Comparison of ENCODE assay signal across 8 cellular contexts in the genomic region with DNA sequence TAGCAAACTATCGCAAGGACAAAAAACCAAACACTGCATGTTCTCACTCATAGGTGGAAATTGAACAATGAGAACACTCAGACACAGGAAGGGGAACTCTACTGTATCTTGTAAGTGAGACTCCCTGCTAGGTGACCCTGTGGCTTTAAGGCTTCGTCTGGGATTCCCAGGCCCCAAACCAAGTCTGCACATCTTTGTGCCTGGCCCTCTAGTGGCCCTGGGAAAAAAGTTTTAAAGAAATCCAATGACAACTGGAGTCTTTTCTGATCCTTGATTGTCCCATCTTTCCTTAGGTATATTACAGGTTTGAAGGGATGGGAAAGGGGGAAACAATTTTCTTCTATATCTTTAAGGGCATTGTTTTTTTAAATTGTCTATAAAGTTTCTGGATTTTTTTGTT. TPM values are rescaled to one million over a fixed set of nuclear protein-coding genes. Genes with fewer than 3 reads are reported as not detected.
DNase-seq lines count a peak whose midpoint lies in the region; ATAC-seq and TF ChIP-seq lines count a peak whose summit lies in the region.

No MANE protein-coding gene starts in this region.

- H3K27me3 Mint-ChIP-seq in neural progenitor cell (ENCODE audit: insufficient read depth, low read depth), result peaks cover 7% of the 10 kb centered on the region

- WGBS in body of pancreas, 2 donors, result 46 to 54% methylated on average over 2 of the region's 2 CpGs

- H2AFZ ChIP-seq in neural progenitor cell (replicated peaks), result no peak overlapping the region

- DNase-seq in GM03348 (ENCODE audit: low spot score) (peak; percentile 37), body of pancreas (peak; percentile 10 to 21 (median 12)), neural progenitor cell (ENCODE audit: low spot score) (peak; percentile 66), anterior cingulate cortex (lab: John Stamatoyannopoulos, UW) (no peak), GDM1 (lab: John Stamatoyannopoulos, UW) (no peak)
- DNase-seq in Jurkat, Clone E6-1 (ENCODE audit: low read depth, low spot score), result peak; percentile 41
- no peak for DNase-seq in effector memory CD4-positive, alpha-beta T cell

- H3K9me3 ChIP-seq in body of pancreas (no peaks in the 10 kb centered on the region), neural progenitor cell (ENCODE audit: low read depth) (no peaks in the 10 kb centered on the region)
- no peaks in the 10 kb centered on the region for H3K9me3 ChIP-seq in effector memory CD4-positive, alpha-beta T cell (ENCODE audit: control insufficient read depth, low read length)

- no peak overlapping the region for H3K27ac Mint-ChIP-seq in neural progenitor cell

- no peak overlapping the region for H3K9ac ChIP-seq in neural progenitor cell

- H3K36me3 Mint-ChIP-seq in neural progenitor cell, result no peaks in the 10 kb centered on the region

- no peaks in the 10 kb centered on the region for H3F3A ChIP-seq in neural progenitor cell (ENCODE audit: low read depth)

- no peaks in the 10 kb centered on the region for H4K20me1 ChIP-seq in neural progenitor cell (ENCODE audit: low read depth)

- H3K79me2 ChIP-seq in neural progenitor cell (ENCODE audit: low read depth), result no peaks in the 10 kb centered on the region

- H3K9me3 Mint-ChIP-seq in neural progenitor cell, result no peaks in the 10 kb centered on the region

- H3K27ac ChIP-seq in body of pancreas (no peak overlapping the region), neural progenitor cell (no peak overlapping the region)
- H3K27ac ChIP-seq in effector memory CD4-positive, alpha-beta T cell (ENCODE audit: insufficient read depth, low read length, poor library complexity, severe bottlenecking), result no peak overlapping the region

- peak in 5 of 7 experiments; percentile 28 to 45 (median 42) for TF ChIP-seq CTCF in body of pancreas (IDR thresholded peaks at IDR 0.05)
- TF ChIP-seq CTCF in neural progenitor cell (IDR thresholded peaks at IDR 0.05), result peak; percentile 71

- no peak overlapping the region for H3K4me3 ChIP-seq in Jurkat, Clone E6-1 (ENCODE audit: low read length)
- H3K4me3 ChIP-seq in body of pancreas (no peak overlapping the region), neural progenitor cell (no peak overlapping the region)
- H3K4me3 ChIP-seq in effector memory CD4-positive, alpha-beta T cell (ENCODE audit: insufficient read depth, low read depth, low read length, poor library complexity, severe bottlenecking), result no peak overlapping the region

- H3K27me3 ChIP-seq in body of pancreas, result no peaks in the 10 kb centered on the region
- no peaks in the 10 kb centered on the region for H3K27me3 ChIP-seq in neural progenitor cell
- H3K27me3 ChIP-seq in effector memory CD4-positive, alpha-beta T cell (replicated peaks; ENCODE audit: control insufficient read depth, insufficient read depth, low read length, poor library complexity, severe bottlenecking), result no peaks in the 10 kb centered on the region

- peaks cover 4% of the 10 kb centered on the region for H3K4me1 Mint-ChIP-seq in neural progenitor cell

- H3K4me1 ChIP-seq in body of pancreas, result no peaks in the 10 kb centered on the region
- H3K4me1 ChIP-seq in neural progenitor cell, result no peaks in the 10 kb centered on the region
- no peaks in the 10 kb centered on the region for H3K4me1 ChIP-seq in effector memory CD4-positive, alpha-beta T cell (ENCODE audit: control insufficient read depth, insufficient read depth, low read length, poor library complexity, severe bottlenecking)

- no peak overlapping the region for H3K4me3 Mint-ChIP-seq in neural progenitor cell

- H3K36me3 ChIP-seq in body of pancreas (replicated peaks in 1 of 2; ENCODE audit: insufficient read depth in 1 of 2, low read depth in 2 of 2) (no peaks in the 10 kb centered on the region), neural progenitor cell (no peaks in the 10 kb centered on the region)
- no peaks in the 10 kb centered on the region for H3K36me3 ChIP-seq in effector memory CD4-positive, alpha-beta T cell (ENCODE audit: control insufficient read depth, insufficient read depth, low read length)

- no peak for TF ChIP-seq POLR2A in body of pancreas (IDR thresholded peaks at IDR 0.05)

- no peak for ATAC-seq in body of pancreas
- no peak for ATAC-seq in HG02678 (IDR thresholded peaks at IDR 0.05; ENCODE audit: unreplicated experiment)

- intact Hi-C loops in body of pancreas (cut with DNase I), result no loop called here

- no peak overlapping the region for H3K4me2 ChIP-seq in neural progenitor cell

RNA-seq across cellular contexts. Expression of gene LIPM, which starts 10.6 kb away (rescaled TPM):
- polyA plus RNA-seq in Jurkat, Clone E6-1 (2012; ENCODE audit: insufficient read depth, insufficient read length), result not detected
- total RNA-seq in body of pancreas, result not detected
- total RNA-seq in neural progenitor cell (ENCODE audit: low replicate concordance), result not detected in 2 replicates

RNA-seq across cellular contexts. Expression of gene LIPN, which starts 32.1 kb away (rescaled TPM):
- not detected for polyA plus RNA-seq in Jurkat, Clone E6-1 (2012; ENCODE audit: insufficient read depth, insufficient read length)
- total RNA-seq in body of pancreas, result not detected
- total RNA-seq in neural progenitor cell (ENCODE audit: low replicate concordance), result not detected in 2 replicates

RNA-seq across cellular contexts. Expression of gene ANKRD22, which starts 59.7 kb away (rescaled TPM):
- 1.3 TPM for polyA plus RNA-seq in Jurkat, Clone E6-1 (2012; ENCODE audit: insufficient read depth, insufficient read length)
- total RNA-seq in body of pancreas (10 to 100 TPM in 1 of 2 donors, 1 to 10 TPM in 1; 5.9 to 13.5 TPM), neural progenitor cell (ENCODE audit: low replicate concordance) (not detected in 2 replicates)

Comparison
In these comparisons a context has a peak if more than half of its experiments do, and no peak if none do; other contexts are left out.
1. DNase-seq: peak in GM03348 (single experiment), Jurkat, Clone E6-1 (single experiment), body of pancreas (4 of 4) and neural progenitor cell (single experiment); none in anterior cingulate cortex (0 of 58), effector memory CD4-positive, alpha-beta T cell (0 of 3) and GDM1 (single experiment).